1 cellular context compared by ENCODE assay signal in genomic region chr1:241815957-241816356, GRCh38.
TF ChIP-seq lines count a peak whose summit lies in the region.

No MANE protein-coding gene starts in this region.

TF ChIP-seq in K562, 482 proteins besides CTCF, POLR2A, EP300 and RAD21 (continued from another document):
- TF ChIP-seq STAT6 (CRISPR knock-in tag; IDR thresholded peaks at IDR 0.05) (no peak), IFI16 (CRISPR knock-in tag; IDR thresholded peaks at IDR 0.05) (no peak), ZNF668 (CRISPR knock-in tag; IDR thresholded peaks at IDR 0.05) (no peak), MNT (conservative IDR thresholded peaks at IDR 0.05) (no peak), ZNF586 (CRISPR knock-in tag; conservative IDR thresholded peaks at IDR 0.05) (no peak), RBM34 (IDR thresholded peaks at IDR 0.05; ENCODE audit: borderline replicate concordance, insufficient read depth, low read length) (no peak), GATAD2B (IDR thresholded peaks at IDR 0.05; ENCODE audit: borderline replicate concordance) (no peak), MAFG (tag; conservative IDR thresholded peaks at IDR 0.05) (peak; percentile 77), GATA2 (CRISPR knock-in tag; IDR thresholded peaks at IDR 0.05) (no peak), MED1 (CRISPR knock-in tag; IDR thresholded peaks at IDR 0.05; ENCODE audit: borderline replicate concordance) (no peak), MAFK (IDR thresholded peaks at IDR 0.05; ENCODE audit: low read length) (peak; percentile 69), NCOA6 (IDR thresholded peaks at IDR 0.05) (no peak), ZNF507 (tag; conservative IDR thresholded peaks at IDR 0.05) (no peak), POLR3G (IDR thresholded peaks at IDR 0.05; ENCODE audit: extremely low read depth, insufficient read length, insufficient replicate concordance) (no peak), SOX6 (IDR thresholded peaks at IDR 0.05) (no peak), RFX5 (IDR thresholded peaks at IDR 0.05; ENCODE audit: low read depth, low read length) (no peak), SMC3 (conservative IDR thresholded peaks at IDR 0.05; ENCODE audit: insufficient read depth, low read depth, low read length) (no peak)
